Comparison of ENCODE assay signal across 8 cellular contexts in genomic region chr7:35800718-35801391, GRCh38. TPM values are rescaled to one million over a fixed set of nuclear protein-coding genes. Genes with fewer than 3 reads are reported as not detected.
DNase-seq lines count a peak whose midpoint lies in the region; ATAC-seq and TF ChIP-seq lines count a peak whose summit lies in the region.

Gene SEPTIN7, plus strand, starts transcription at chr7:35801057. Its CDS starts 153 bp downstream, at chr7:35801210.

- H3K27ac ChIP-seq in heart right ventricle: peak within 1 kb of the TSS; percentile 87 to 98 (median 97)
- H3K27ac ChIP-seq in upper lobe of right lung: peak within 1 kb of the TSS; percentile 97

- H3K36me3 Mint-ChIP-seq in T-helper 1 cell treated with Interleukin-12 subunit alpha and Interleukin-12 subunit beta and Interleukin-4 antibody, amounts not matched to agents 30 μg/mL and 1 μg/mL, for 36 hours (ENCODE audit: low read depth): peaks cover 10% of the 10 kb centered on the region

- H3K9me3 ChIP-seq in heart right ventricle: no peaks in the 10 kb centered on the region
- H3K9me3 ChIP-seq in upper lobe of right lung: no peaks in the 10 kb centered on the region

- H3K4me1 ChIP-seq in heart right ventricle: peaks cover 0 to 53% (median 39%) of the 10 kb centered on the region in 9 donors
- H3K4me1 ChIP-seq in upper lobe of right lung: peaks cover 29% of the 10 kb centered on the region

- H3K27me3 Mint-ChIP-seq in T-helper 1 cell treated with Interleukin-12 subunit alpha and Interleukin-12 subunit beta and Interleukin-4 antibody, amounts not matched to agents 30 μg/mL and 1 μg/mL, for 36 hours (ENCODE audit: low read depth): peaks cover 4% of the 10 kb centered on the region

- peak within 1 kb of the TSS; percentile 93 for H3K27ac Mint-ChIP-seq in T-helper 1 cell treated with Interleukin-12 subunit alpha and Interleukin-12 subunit beta and Interleukin-4 antibody, amounts not matched to agents 30 μg/mL and 1 μg/mL, for 36 hours

- H3K4me1 Mint-ChIP-seq in T-helper 1 cell treated with Interleukin-12 subunit alpha and Interleukin-12 subunit beta and Interleukin-4 antibody, amounts not matched to agents 30 μg/mL and 1 μg/mL, for 36 hours (ENCODE audit: low read depth): peaks cover 33% of the 10 kb centered on the region

- peak within 1 kb of the TSS; percentile 94 for H3K4me3 Mint-ChIP-seq in T-helper 1 cell treated with Interleukin-12 subunit alpha and Interleukin-12 subunit beta and Interleukin-4 antibody, amounts not matched to agents 30 μg/mL and 1 μg/mL, for 36 hours

- DNase-seq in GM13977 (ENCODE audit: low spot score): peak; percentile 95
- peak; percentile 95 for DNase-seq in NCI-H1694 (lab: John Stamatoyannopoulos, UW)
- peak; percentile 98 for DNase-seq in amniotic stem cell (lab: John Stamatoyannopoulos, UW)
- peak; percentile 99 for DNase-seq in heart right ventricle
- peak; percentile 100 for DNase-seq in posterior vena cava (ENCODE audit: low spot score)
- peak; percentile 100 for DNase-seq in upper lobe of right lung

- intact Hi-C loops in heart right ventricle (cut with DNase I) (loop anchor here (1.0 to 10.0 kb wide), 9 partner anchors 64 to 106 kb away; no protein-coding TSS in a partner anchor), posterior vena cava (cut with DNase I) (loop anchor here in 1 of 2 donors (10.0 kb wide), 1 partner anchor 86 kb away; no protein-coding TSS in a partner anchor), upper lobe of right lung (cut with DNase I) (loop anchor here (10.0 kb wide), 1 partner anchor 76 kb away; no protein-coding TSS in a partner anchor)

- H3K4me3 ChIP-seq in heart right ventricle (peak within 1 kb of the TSS; percentile 74 to 99 (median 89)), upper lobe of right lung (peak within 1 kb of the TSS; percentile 81)

- peak; percentile 80 for ATAC-seq in HG02884 (IDR thresholded peaks at IDR 0.05; ENCODE audit: unreplicated experiment)
- ATAC-seq in heart right ventricle: peak; percentile 96 to 99 (median 98)
- peak; percentile 98 for ATAC-seq in upper lobe of right lung

- no peaks in the 10 kb centered on the region for H3K27me3 ChIP-seq in heart right ventricle
- H3K27me3 ChIP-seq in upper lobe of right lung: no peaks in the 10 kb centered on the region

- in situ Hi-C loops in GM13977 (cut with MboI; ENCODE audit: low pct_unique_long_range_greater_than_20kb, low sequenced_read_pairs, unreplicated experiment): no loop called here

- H3K36me3 ChIP-seq in heart right ventricle (no peaks in the 10 kb centered on the region), upper lobe of right lung (no peaks in the 10 kb centered on the region)

- 0% methylated on average over 62 of the region's 62 CpGs for WGBS in heart right ventricle, 2 donors

- H3K9me3 Mint-ChIP-seq in T-helper 1 cell treated with Interleukin-12 subunit alpha and Interleukin-12 subunit beta and Interleukin-4 antibody, amounts not matched to agents 30 μg/mL and 1 μg/mL, for 36 hours: no peaks in the 10 kb centered on the region

- no peak for TF ChIP-seq CTCF in GM13977 (IDR thresholded peaks at IDR 0.05; ENCODE audit: extremely low read depth, insufficient read depth, missing control alignments)
- no peak for TF ChIP-seq CTCF in heart right ventricle (IDR thresholded peaks at IDR 0.05)
- no peak for TF ChIP-seq CTCF in upper lobe of right lung (IDR thresholded peaks at IDR 0.05)

RNA-seq across cellular contexts. Expression of gene SEPTIN7, which starts in this region (rescaled TPM):
- total RNA-seq in heart right ventricle: 100 to 1,000 TPM; 179 to 234 (median 204) TPM
- 100 to 1,000 TPM; 139 to 168 TPM for polyA plus RNA-seq in heart right ventricle
- total RNA-seq in posterior vena cava: 100 to 1,000 TPM; 283 to 287 TPM
- 202 TPM for total RNA-seq in upper lobe of right lung

Comparison
In these comparisons a context has a peak if more than half of its experiments do, and no peak if none do; other contexts are left out.
1. Peak in every context shown above with its lines: DNase-seq, ATAC-seq, H3K4me3 ChIP-seq and H3K27ac ChIP-seq.